ENCODE assay signal across 1 cellular context in genomic region chr6:158023597-158023939, GRCh38.
TF ChIP-seq lines count a peak whose summit lies in the region.

No MANE protein-coding gene starts in this region.

TF ChIP-seq in HepG2, 621 proteins besides CTCF, POLR2A, EP300 and RAD21 (continued from another document):
- TF ChIP-seq ZNF496 (CRISPR knock-in tag; IDR thresholded peaks at IDR 0.05; ENCODE audit: insufficient replicate concordance) (no peak), ISL2 (CRISPR knock-in tag; IDR thresholded peaks at IDR 0.05) (no peak), DBP (CRISPR knock-in tag; IDR thresholded peaks at IDR 0.05; ENCODE audit: not compliant biosample characterization) (no peak), ZNF337 (CRISPR knock-in tag; IDR thresholded peaks at IDR 0.05; ENCODE audit: borderline replicate concordance, low read depth) (no peak), EED (CRISPR knock-in tag; IDR thresholded peaks at IDR 0.05) (no peak), NFIB (CRISPR knock-in tag; IDR thresholded peaks at IDR 0.05; ENCODE audit: borderline replicate concordance) (no peak), CEBPG (CRISPR knock-in tag; IDR thresholded peaks at IDR 0.05) (peak; percentile 66; the same call in 1 of the 2 replicates), MTF2 (CRISPR knock-in tag; IDR thresholded peaks at IDR 0.05; ENCODE audit: borderline replicate concordance) (no peak), ZNF7 (CRISPR knock-in tag; IDR thresholded peaks at IDR 0.05) (no peak), RNF219 (CRISPR knock-in tag; IDR thresholded peaks at IDR 0.05) (no peak), ZBTB10 (CRISPR knock-in tag; IDR thresholded peaks at IDR 0.05; ENCODE audit: borderline replicate concordance) (no peak), ZMYM4 (CRISPR knock-in tag; IDR thresholded peaks at IDR 0.05) (no peak), ZNF512 (CRISPR knock-in tag; IDR thresholded peaks at IDR 0.05) (no peak), MLLT10 (CRISPR knock-in tag; IDR thresholded peaks at IDR 0.05) (no peak), ZSCAN5A (CRISPR knock-in tag; IDR thresholded peaks at IDR 0.05; ENCODE audit: borderline replicate concordance) (no peak), ZNF232 (CRISPR knock-in tag; IDR thresholded peaks at IDR 0.05; ENCODE audit: borderline replicate concordance) (no peak), NKX3-1 (CRISPR knock-in tag; IDR thresholded peaks at IDR 0.05) (no peak), NCOA5 (CRISPR knock-in tag; IDR thresholded peaks at IDR 0.05) (no peak), AKAP8 (CRISPR knock-in tag; IDR thresholded peaks at IDR 0.05) (no peak), THYN1 (CRISPR knock-in tag; IDR thresholded peaks at IDR 0.05; ENCODE audit: borderline replicate concordance, low read depth) (no peak), ZNF251 (CRISPR knock-in tag; IDR thresholded peaks at IDR 0.05) (no peak), ADNP (CRISPR knock-in tag; IDR thresholded peaks at IDR 0.05) (no peak), KMT2B (CRISPR knock-in tag; IDR thresholded peaks at IDR 0.05) (0 out of 2 replicates have a peak, but pooled peaks have one; percentile 4), GATAD2A (CRISPR knock-in tag; IDR thresholded peaks at IDR 0.05) (peak; percentile 61), TRAFD1 (CRISPR knock-in tag; IDR thresholded peaks at IDR 0.05; ENCODE audit: borderline replicate concordance) (no peak), ZNF33B (CRISPR knock-in tag; IDR thresholded peaks at IDR 0.05) (no peak), ATRX (CRISPR knock-in tag; IDR thresholded peaks at IDR 0.05; ENCODE audit: borderline replicate concordance) (no peak), POLR2AphosphoS5 (IDR thresholded peaks at IDR 0.05; ENCODE audit: low read depth, low read length) (no peak), BRCA1 (CRISPR knock-in tag; IDR thresholded peaks at IDR 0.05) (no peak), GRHL1 (CRISPR knock-in tag; conservative IDR thresholded peaks at IDR 0.05) (no peak), ZNF792 (CRISPR knock-in tag; IDR thresholded peaks at IDR 0.05) (peak; percentile 32; the same call in 1 of the 2 replicates), ZSCAN9 (CRISPR knock-in tag; IDR thresholded peaks at IDR 0.05; ENCODE audit: borderline replicate concordance) (no peak), JARID2 (CRISPR knock-in tag; IDR thresholded peaks at IDR 0.05; ENCODE audit: insufficient replicate concordance) (no peak)
